22 cellular contexts compared by ENCODE assay signal in genomic region chr1:96587222-96587621, GRCh38.
"Had no signal": no experiment of that assay in that cellular context is flagged by ENCODE, and none has a peak within 500 bp of the region (broad histone marks: within the 10 kb centered on the region; RNA-seq: fewer than 3 reads in every experiment).

No MANE protein-coding gene starts in this region.

- H3K36me3 Mint-ChIP-seq: activated naive CD4-positive, alpha-beta T cell treated with anti-CD3 and anti-CD28 coated beads, Interleukin-2, amount 10 ng/mL, durations not matched to agents 7 days and 5 days; activated naive CD8-positive, alpha-beta T cell treated with anti-CD3 and anti-CD28 coated beads, Interleukin-2, amount 10 ng/mL, durations not matched to agents 7 days and 5 days had no signal

- DNase-seq: activated CD4-positive, alpha-beta T cell treated with anti-CD3 and anti-CD28 coated beads for 4 hours; activated CD8-positive, alpha-beta memory T cell treated with anti-CD3 and anti-CD28 coated beads, Interleukin-2, amount 50 U/mL, for 4 hours; activated CD8-positive, alpha-beta T cell treated with anti-CD3 and anti-CD28 coated beads for 36 hours; activated gamma-delta T cell treated with Interleukin-2 at 50 U/mL for 16 hours; activated naive CD4-positive, alpha-beta T cell treated with anti-CD3 and anti-CD28 coated beads, Interleukin-2, amount 10 ng/mL, durations not matched to agents 7 days and 5 days; activated naive CD8-positive, alpha-beta T cell treated with anti-CD3 and anti-CD28 coated beads, Interleukin-2, amount 10 ng/mL, durations not matched to agents 7 days and 5 days; activated T-cell treated with anti-CD3 and anti-CD28 coated beads, Interleukin-2, amount 50 U/mL, for 72 hours; adrenal gland; anterior cingulate cortex; caudate nucleus; Kasumi-1; NCI-H1105 treated with DMSO at 0.1 percent for 48 hours; NCI-H1436 treated with DMSO at 0.1 percent for 48 hours; NCI-H187; NCI-H2081 treated with DMSO at 0.1 percent for 48 hours; NCI-H446; NCI-H524; Peyer's patch; Right ventricle myocardium superior had no signal

- H3K27ac Mint-ChIP-seq: activated CD8-positive, alpha-beta T cell treated with anti-CD3 and anti-CD28 coated beads for 36 hours; activated naive CD4-positive, alpha-beta T cell treated with anti-CD3 and anti-CD28 coated beads, Interleukin-2, amount 10 ng/mL, durations not matched to agents 7 days and 5 days; activated naive CD8-positive, alpha-beta T cell treated with anti-CD3 and anti-CD28 coated beads, Interleukin-2, amount 10 ng/mL, durations not matched to agents 7 days and 5 days; activated T-cell treated with anti-CD3 and anti-CD28 coated beads, Interleukin-2, amount 50 U/mL, for 72 hours; activated T-helper 2 cell treated with anti-CD3 and anti-CD28 coated beads, Interferon-gamma antibody, Interleukin-2, Interleukin-4, amounts not matched to agents 10 μg/mL and 5 μg/mL and 100 μg/mL, durations not matched to agents 14 hours and 24 hours and 36 hours; T-helper 1 cell treated with Interleukin-12 subunit alpha and Interleukin-12 subunit beta and Interleukin-4 antibody, amounts not matched to agents 30 μg/mL and 1 μg/mL, for 36 hours had no signal

- H3K4me1 ChIP-seq: adrenal gland, Peyer's patch had no signal

- H3K9me3 Mint-ChIP-seq: activated CD8-positive, alpha-beta T cell treated with anti-CD3 and anti-CD28 coated beads for 36 hours; activated naive CD4-positive, alpha-beta T cell treated with anti-CD3 and anti-CD28 coated beads, Interleukin-2, amount 10 ng/mL, durations not matched to agents 7 days and 5 days; activated naive CD8-positive, alpha-beta T cell treated with anti-CD3 and anti-CD28 coated beads, Interleukin-2, amount 10 ng/mL, durations not matched to agents 7 days and 5 days; activated T-cell treated with anti-CD3 and anti-CD28 coated beads, Interleukin-2, amount 50 U/mL, for 72 hours; activated T-helper 2 cell treated with anti-CD3 and anti-CD28 coated beads, Interferon-gamma antibody, Interleukin-2, Interleukin-4, amounts not matched to agents 10 μg/mL and 5 μg/mL and 100 μg/mL, durations not matched to agents 14 hours and 24 hours and 36 hours; T-helper 1 cell treated with Interleukin-12 subunit alpha and Interleukin-12 subunit beta and Interleukin-4 antibody, amounts not matched to agents 30 μg/mL and 1 μg/mL, for 36 hours had no signal

- H3K27me3 ChIP-seq: adrenal gland, Peyer's patch had no signal

- H3K4me3 Mint-ChIP-seq: activated CD8-positive, alpha-beta T cell treated with anti-CD3 and anti-CD28 coated beads for 36 hours; activated naive CD4-positive, alpha-beta T cell treated with anti-CD3 and anti-CD28 coated beads, Interleukin-2, amount 10 ng/mL, durations not matched to agents 7 days and 5 days; activated naive CD8-positive, alpha-beta T cell treated with anti-CD3 and anti-CD28 coated beads, Interleukin-2, amount 10 ng/mL, durations not matched to agents 7 days and 5 days; activated T-cell treated with anti-CD3 and anti-CD28 coated beads, Interleukin-2, amount 50 U/mL, for 72 hours; T-helper 1 cell treated with Interleukin-12 subunit alpha and Interleukin-12 subunit beta and Interleukin-4 antibody, amounts not matched to agents 30 μg/mL and 1 μg/mL, for 36 hours had no signal

- H3K27ac ChIP-seq: adrenal gland, Peyer's patch, RWPE1 had no signal

- H3K36me3 ChIP-seq: adrenal gland, Peyer's patch had no signal

- H3K4me3 ChIP-seq: adrenal gland, Peyer's patch had no signal

- H3K9me3 ChIP-seq: adrenal gland, Peyer's patch had no signal

- H3K27me3 Mint-ChIP-seq: activated CD8-positive, alpha-beta T cell treated with anti-CD3 and anti-CD28 coated beads for 36 hours; activated naive CD4-positive, alpha-beta T cell treated with anti-CD3 and anti-CD28 coated beads, Interleukin-2, amount 10 ng/mL, durations not matched to agents 7 days and 5 days had no signal

- H3K4me1 Mint-ChIP-seq: activated naive CD4-positive, alpha-beta T cell treated with anti-CD3 and anti-CD28 coated beads, Interleukin-2, amount 10 ng/mL, durations not matched to agents 7 days and 5 days; activated naive CD8-positive, alpha-beta T cell treated with anti-CD3 and anti-CD28 coated beads, Interleukin-2, amount 10 ng/mL, durations not matched to agents 7 days and 5 days had no signal
